In the genomic region with DNA sequence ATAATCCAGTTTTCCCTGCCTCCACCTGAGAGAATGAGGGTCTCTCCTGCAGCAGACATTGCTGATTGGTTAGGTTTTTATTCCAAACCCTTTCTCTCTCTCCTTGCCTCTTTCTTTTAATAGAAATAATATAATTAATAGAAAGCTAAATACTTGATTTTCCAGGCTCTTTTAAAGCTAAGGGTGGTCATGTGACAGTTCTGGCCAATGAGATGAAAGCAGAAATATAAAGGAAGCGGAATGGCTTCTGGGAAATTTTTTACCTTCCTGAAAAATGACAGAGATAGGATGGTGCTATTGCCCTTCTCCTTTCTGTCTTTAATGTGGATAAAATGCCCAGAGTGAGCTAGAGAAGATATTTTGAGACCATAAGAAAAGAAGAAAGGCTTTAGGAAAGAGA, we compare ENCODE assay signal across 34 cellular contexts.
"Had no signal": no experiment of that assay in that cellular context is flagged by ENCODE, and none has a peak within 500 bp of the region (broad histone marks: within the 10 kb centered on the region; RNA-seq: fewer than 3 reads in every experiment).

No MANE protein-coding gene starts in this region.

- H3K4me2 ChIP-seq: KMS-11 had no signal

- H3K36me3 ChIP-seq: MG63 had no signal

- DNase-seq: Karpas-422, Kasumi-1, MG63, MM.1S, MV-4-11, NCI-H1048, NCI-H1092, NCI-H1092 treated with DMSO at 0.1 percent for 48 hours, NCI-H1105, NCI-H1105 treated with DMSO at 0.1 percent for 48 hours, NCI-H1417, NCI-H1417 treated with DMSO at 0.1 percent for 48 hours, NCI-H1436, NCI-H1436 treated with DMSO at 0.1 percent for 48 hours, NCI-H146, NCI-H1694, NCI-H1694 treated with DMSO at 0.1 percent for 48 hours, NCI-H187, NCI-H187 treated with DMSO at 0.1 percent for 48 hours, NCI-H1930, NCI-H2029, NCI-H2029 treated with DMSO at 0.1 percent for 48 hours, NCI-H2081, NCI-H2081 treated with DMSO at 0.1 percent for 48 hours, NCI-H2107, NCI-H2171, NCI-H2171 treated with DMSO at 0.1 percent for 48 hours, NCI-H2227 treated with DMSO at 0.1 percent for 48 hours, NCI-H226, NCI-H345, NCI-H446 treated with DMSO at 0.1 percent for 48 hours, NCI-H510A, NCI-H510A treated with DMSO at 0.1 percent for 48 hours had no signal

- H3K27ac ChIP-seq: KMS-11 had no signal

- H3K9me3 ChIP-seq: MG63 had no signal

- H3K4me3 ChIP-seq: MG63 had no signal

- H3K27me3 ChIP-seq: MG63 had no signal

- H3K9ac ChIP-seq: KMS-11 had no signal
